In the genomic region with DNA sequence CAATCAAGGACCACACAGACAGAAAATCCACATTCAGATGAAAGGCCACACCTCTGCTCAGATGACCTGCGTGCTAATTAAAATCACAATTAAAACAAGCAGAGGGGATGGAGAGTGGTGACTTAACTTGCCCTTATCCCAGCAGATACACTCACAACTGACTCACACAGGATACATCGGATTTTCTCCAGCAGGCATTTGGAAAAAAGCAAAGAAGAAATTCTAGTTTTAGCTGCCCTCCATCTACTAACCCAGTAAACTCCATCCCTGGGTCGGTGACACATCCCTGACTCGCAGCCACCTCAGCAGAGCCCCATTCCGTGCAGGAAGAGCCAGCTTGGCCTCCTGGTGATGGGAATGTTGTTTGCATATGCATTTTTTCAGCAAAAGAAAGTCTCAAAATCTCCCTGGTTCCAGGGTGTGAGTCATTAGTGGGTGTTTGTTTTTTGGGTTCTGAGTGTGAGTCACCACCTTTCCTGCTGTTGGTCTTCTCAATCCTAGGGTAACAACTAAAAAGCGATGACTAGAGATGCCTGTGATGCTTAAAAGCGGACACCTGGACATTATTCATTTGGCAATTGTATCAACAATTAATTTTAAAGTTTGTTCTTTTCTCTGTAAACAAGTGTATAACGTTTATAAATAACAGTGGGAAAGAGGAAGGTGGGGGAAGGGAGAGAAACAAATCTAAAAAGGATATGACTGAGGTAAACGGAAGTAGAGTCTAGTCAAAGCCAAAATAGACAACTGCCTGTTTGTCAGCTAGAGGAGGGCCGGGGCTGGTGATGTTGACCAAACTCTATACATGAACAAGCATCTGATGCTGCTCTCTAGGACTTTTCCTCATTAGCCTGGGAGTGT, we compare ENCODE assay signal across 8 cellular contexts. TPM values are rescaled to one million over a fixed set of nuclear protein-coding genes. Genes with fewer than 3 reads are reported as not detected.
DNase-seq lines count a peak whose midpoint lies in the region; TF ChIP-seq lines count a peak whose summit lies in the region.

No MANE protein-coding gene starts in this region.

- H3K27me3 ChIP-seq in adipocyte (replicated peaks; ENCODE audit: control insufficient read depth, insufficient read depth, low read length) (no peaks in the 10 kb centered on the region), right atrium auricular region (no peaks in the 10 kb centered on the region), WERI-Rb-1 (ENCODE audit: insufficient read depth, low read depth, severe bottlenecking) (no peaks in the 10 kb centered on the region)

- TF ChIP-seq CTCF in GM10248 (IDR thresholded peaks at IDR 0.05; ENCODE audit: control extremely low read depth, extremely low read depth, low read depth, missing control alignments): no peak
- no peak for TF ChIP-seq CTCF in HEK293 (tag by site-specific recombination; IDR thresholded peaks at IDR 0.05)
- TF ChIP-seq CTCF in right atrium auricular region (IDR thresholded peaks at IDR 0.05): no peak
- TF ChIP-seq CTCF in retinal pigment epithelial cell (conservative IDR thresholded peaks at IDR 0.05; ENCODE audit: low read depth, low read length): peak; percentile 50
- no peak for TF ChIP-seq CTCF in WERI-Rb-1 (IDR thresholded peaks at IDR 0.05; ENCODE audit: low read depth, low read length)

- no peak overlapping the region for H3K4me3 ChIP-seq in HEK293 (ENCODE audit: low read depth, low read length)
- H3K4me3 ChIP-seq in adipocyte (ENCODE audit: low read length): no peak overlapping the region
- H3K4me3 ChIP-seq in right atrium auricular region: no peak overlapping the region
- no peak overlapping the region for H3K4me3 ChIP-seq in retinal pigment epithelial cell (ENCODE audit: low read length)
- H3K4me3 ChIP-seq in WERI-Rb-1 (ENCODE audit: low read depth, low read length): no peak overlapping the region

- POLR2A ChIA-PET in GM10248 (lab: Yijun Ruan, JAX) (no interaction called here), HEK293 (lab: Yijun Ruan, JAX) (no interaction called here)

- CTCF ChIA-PET in GM10248 (lab: Yijun Ruan, JAX): interaction anchor here (1.5 kb wide), 1 partner anchor 33 kb away, joined by 4 read pairs; no protein-coding TSS in a partner anchor
- CTCF ChIA-PET in HEK293 (lab: Yijun Ruan, JAX): no interaction called here

- peak overlapping the region; percentile 48 for H3K9ac ChIP-seq in adipocyte (ENCODE audit: low read length)

- H3K36me3 ChIP-seq in HEK293 (ENCODE audit: control insufficient read depth in 2 of 2, insufficient read depth in 1 of 2, low read length in 2 of 2) (no peaks in the 10 kb centered on the region), adipocyte (ENCODE audit: control insufficient read depth, insufficient read depth, low read length, severe bottlenecking) (no peaks in the 10 kb centered on the region), right atrium auricular region (no peaks in the 10 kb centered on the region), WERI-Rb-1 (no peaks in the 10 kb centered on the region)

- H3K9me3 ChIP-seq in HEK293 (ENCODE audit: control insufficient read depth, insufficient read depth, low read depth, low read length): no peaks in the 10 kb centered on the region
- H3K9me3 ChIP-seq in adipocyte (ENCODE audit: control insufficient read depth, low read length): no peaks in the 10 kb centered on the region
- no peaks in the 10 kb centered on the region for H3K9me3 ChIP-seq in right atrium auricular region
- no peaks in the 10 kb centered on the region for H3K9me3 ChIP-seq in WERI-Rb-1 (ENCODE audit: severe bottlenecking)

- H3K27ac ChIP-seq in HEK293 (ENCODE audit: extremely low read depth, low read depth, low read length) (no peak overlapping the region), right atrium auricular region (peak overlapping the region; percentile 65 to 68), WERI-Rb-1 (no peak overlapping the region)

- DNase-seq in GM10248 (ENCODE audit: extremely low spot score) (peak; percentile 27), NOMO-1 treated with DMSO at 0.1 percent for 48 hours (lab: John Stamatoyannopoulos, UW; ENCODE audit: unreplicated experiment) (peak; percentile 62), adipocyte (ENCODE audit: low read depth) (peak; percentile 95), right atrium auricular region (ENCODE audit: low spot score) (peak; percentile 89), retinal pigment epithelial cell (ENCODE audit: low read depth) (peak; percentile 78), AML-193 (lab: John Stamatoyannopoulos, UW) (no peak), WERI-Rb-1 (no peak)

- H3K4me1 ChIP-seq in HEK293 (ENCODE audit: control insufficient read depth, insufficient read depth, low read length) (peaks cover 2% of the 10 kb centered on the region; the same call in 1 of the 2 replicates), adipocyte (ENCODE audit: control insufficient read depth, insufficient read depth, low read length) (peaks cover 32% of the 10 kb centered on the region), right atrium auricular region (peaks cover 0 to 12% of the 10 kb centered on the region in 2 donors)

TF ChIP-seq in HEK293, 187 proteins besides CTCF, POLR2A, EP300 and RAD21 (continues in another document):
- TF ChIP-seq ZNF555 (tag by site-specific recombination; conservative IDR thresholded peaks at IDR 0.05) (no peak), OVOL3 (tag by site-specific recombination; IDR thresholded peaks at IDR 0.05) (no peak), SP2 (tag by site-specific recombination; IDR thresholded peaks at IDR 0.05) (no peak), TRIM28 (IDR thresholded peaks at IDR 0.05; ENCODE audit: borderline replicate concordance, low read length) (no peak), BCL11A (tag by site-specific recombination; IDR thresholded peaks at IDR 0.05; ENCODE audit: low read depth) (no peak), WT1 (tag by site-specific recombination; IDR thresholded peaks at IDR 0.05) (no peak), ZNF426 (tag by site-specific recombination; IDR thresholded peaks at IDR 0.05) (no peak), ZNF16 (tag by site-specific recombination; IDR thresholded peaks at IDR 0.05; ENCODE audit: low read depth) (no peak), ZNF624 (tag by site-specific recombination; IDR thresholded peaks at IDR 0.05) (no peak), ZNF184 (tag by site-specific recombination; IDR thresholded peaks at IDR 0.05) (peak; percentile 93)
- TF ChIP-seq, protein P1, sequence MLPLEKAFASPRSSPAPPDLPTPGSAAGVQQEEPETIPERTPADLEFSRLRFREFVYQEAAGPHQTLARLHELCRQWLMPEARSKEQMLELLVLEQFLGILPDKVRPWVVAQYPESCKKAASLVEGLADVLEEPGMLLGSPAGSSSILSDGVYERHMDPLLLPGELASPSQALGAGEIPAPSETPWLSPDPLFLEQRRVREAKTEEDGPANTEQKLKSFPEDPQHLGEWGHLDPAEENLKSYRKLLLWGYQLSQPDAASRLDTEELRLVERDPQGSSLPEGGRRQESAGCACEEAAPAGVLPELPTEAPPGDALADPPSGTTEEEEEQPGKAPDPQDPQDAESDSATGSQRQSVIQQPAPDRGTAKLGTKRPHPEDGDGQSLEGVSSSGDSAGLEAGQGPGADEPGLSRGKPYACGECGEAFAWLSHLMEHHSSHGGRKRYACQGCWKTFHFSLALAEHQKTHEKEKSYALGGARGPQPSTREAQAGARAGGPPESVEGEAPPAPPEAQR (tag by site-specific recombination; IDR thresholded peaks at IDR 0.05): no peak
- TF ChIP-seq, protein P2, sequence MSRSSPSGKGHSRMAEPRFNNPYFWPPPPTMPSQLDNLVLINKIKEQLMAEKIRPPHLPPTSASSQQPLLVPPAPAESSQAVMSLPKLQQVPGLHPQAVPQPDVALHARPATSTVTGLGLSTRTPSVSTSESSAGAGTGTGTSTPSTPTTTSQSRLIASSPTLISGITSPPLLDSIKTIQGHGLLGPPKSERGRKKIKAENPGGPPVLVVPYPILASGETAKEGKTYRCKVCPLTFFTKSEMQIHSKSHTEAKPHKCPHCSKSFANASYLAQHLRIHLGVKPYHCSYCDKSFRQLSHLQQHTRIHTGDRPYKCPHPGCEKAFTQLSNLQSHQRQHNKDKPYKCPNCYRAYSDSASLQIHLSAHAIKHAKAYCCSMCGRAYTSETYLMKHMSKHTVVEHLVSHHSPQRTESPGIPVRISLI (tag by site-specific recombination; IDR thresholded peaks at IDR 0.05): peak; percentile 92
- TF ChIP-seq, protein P3, sequence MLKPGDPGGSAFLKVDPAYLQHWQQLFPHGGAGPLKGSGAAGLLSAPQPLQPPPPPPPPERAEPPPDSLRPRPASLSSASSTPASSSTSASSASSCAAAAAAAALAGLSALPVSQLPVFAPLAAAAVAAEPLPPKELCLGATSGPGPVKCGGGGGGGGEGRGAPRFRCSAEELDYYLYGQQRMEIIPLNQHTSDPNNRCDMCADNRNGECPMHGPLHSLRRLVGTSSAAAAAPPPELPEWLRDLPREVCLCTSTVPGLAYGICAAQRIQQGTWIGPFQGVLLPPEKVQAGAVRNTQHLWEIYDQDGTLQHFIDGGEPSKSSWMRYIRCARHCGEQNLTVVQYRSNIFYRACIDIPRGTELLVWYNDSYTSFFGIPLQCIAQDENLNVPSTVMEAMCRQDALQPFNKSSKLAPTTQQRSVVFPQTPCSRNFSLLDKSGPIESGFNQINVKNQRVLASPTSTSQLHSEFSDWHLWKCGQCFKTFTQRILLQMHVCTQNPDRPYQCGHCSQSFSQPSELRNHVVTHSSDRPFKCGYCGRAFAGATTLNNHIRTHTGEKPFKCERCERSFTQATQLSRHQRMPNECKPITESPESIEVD (tag by site-specific recombination; IDR thresholded peaks at IDR 0.05): peak; percentile 86
- TF ChIP-seq, protein P4, sequence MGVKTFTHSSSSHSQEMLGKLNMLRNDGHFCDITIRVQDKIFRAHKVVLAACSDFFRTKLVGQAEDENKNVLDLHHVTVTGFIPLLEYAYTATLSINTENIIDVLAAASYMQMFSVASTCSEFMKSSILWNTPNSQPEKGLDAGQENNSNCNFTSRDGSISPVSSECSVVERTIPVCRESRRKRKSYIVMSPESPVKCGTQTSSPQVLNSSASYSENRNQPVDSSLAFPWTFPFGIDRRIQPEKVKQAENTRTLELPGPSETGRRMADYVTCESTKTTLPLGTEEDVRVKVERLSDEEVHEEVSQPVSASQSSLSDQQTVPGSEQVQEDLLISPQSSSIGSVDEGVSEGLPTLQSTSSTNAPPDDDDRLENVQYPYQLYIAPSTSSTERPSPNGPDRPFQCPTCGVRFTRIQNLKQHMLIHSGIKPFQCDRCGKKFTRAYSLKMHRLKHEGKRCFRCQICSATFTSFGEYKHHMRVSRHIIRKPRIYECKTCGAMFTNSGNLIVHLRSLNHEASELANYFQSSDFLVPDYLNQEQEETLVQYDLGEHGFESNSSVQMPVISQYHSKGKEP (tag by site-specific recombination; IDR thresholded peaks at IDR 0.05): no peak

RNA-seq across cellular contexts. Expression of a gene that starts 49.8 kb away (rescaled TPM):
- 10 to 100 TPM; 14.4 to 25.6 TPM for total RNA-seq in right atrium auricular region

Comparison
In these comparisons a context has a peak if more than half of its experiments do, and no peak if none do; other contexts are left out.
1. DNase-seq: peak in GM10248 (single experiment), NOMO-1 treated with DMSO at 0.1 percent for 48 hours (single experiment), adipocyte (single experiment), right atrium auricular region (single experiment) and retinal pigment epithelial cell (single experiment); none in AML-193 (0 of 2) and WERI-Rb-1 (single experiment).
2. H3K27ac ChIP-seq: peak in right atrium auricular region (2 of 2); none in HEK293 (single experiment) and WERI-Rb-1 (single experiment).